In genomic region chr10:125866421-125867029, GRCh38 we compare ENCODE assay signal across 17 cellular contexts. TPM values are rescaled to one million over a fixed set of nuclear protein-coding genes. Genes with fewer than 3 reads are reported as not detected.
DNase-seq lines count a peak whose midpoint lies in the region; ATAC-seq, FAIRE-seq and TF ChIP-seq lines count a peak whose summit lies in the region.
"Had no signal": no experiment of that assay in that cellular context is flagged by ENCODE, and none has a peak within 500 bp of the region (broad histone marks: within the 10 kb centered on the region; RNA-seq: fewer than 3 reads in every experiment).

No MANE protein-coding gene starts in this region.

- H3K9me3 Mint-ChIP-seq in activated naive CD4-positive, alpha-beta T cell treated with anti-CD3 and anti-CD28 coated beads, Interleukin-2, amount 10 ng/mL, durations not matched to agents 7 days and 5 days = no peaks in the 10 kb centered on the region
- H3K9me3 Mint-ChIP-seq in type B pancreatic cell = no peaks in the 10 kb centered on the region
- H3K9me3 Mint-ChIP-seq: HFFc6 had no signal

- H3K36me3 Mint-ChIP-seq in activated naive CD4-positive, alpha-beta T cell treated with anti-CD3 and anti-CD28 coated beads, Interleukin-2, amount 10 ng/mL, durations not matched to agents 7 days and 5 days = no peaks in the 10 kb centered on the region
- peaks cover 16% of the 10 kb centered on the region for H3K36me3 Mint-ChIP-seq in type B pancreatic cell

- FAIRE-seq in urothelium cell line (lab: Jason Lieb, UNC) = no peak
- FAIRE-seq: H1 had no signal

- DNase-seq in activated naive CD4-positive, alpha-beta T cell treated with anti-CD3 and anti-CD28 coated beads, Interleukin-2, amount 10 ng/mL, durations not matched to agents 7 days and 5 days = no peak
- DNase-seq in activated naive CD4-positive, alpha-beta T cell treated with anti-CD3 and anti-CD28 coated beads, Interleukin-2, amount 50 U/mL, for 16 hours = no peak
- DNase-seq in epithelial cell of esophagus (ENCODE audit: low read depth) (peak; percentile 75), mucosa of descending colon (peak in 2 of 3 donors; percentile 49 to 64), type B pancreatic cell (ENCODE audit: extremely low spot score, unreplicated experiment) (no peak), A172 (ENCODE audit: low spot score) (no peak), foreskin fibroblast (no peak), urothelium cell line (ENCODE audit: low spot score) (no peak)
- DNase-seq: DMS79 treated with DMSO at 0.1 percent for 48 hours, HFFc6, NCI-H1417, NCI-H187, NCI-H2107, NCI-H510A treated with DMSO at 0.1 percent for 48 hours, NCI-H774, OCI-M1 had no signal

- TF ChIP-seq CTCF in epithelial cell of esophagus (IDR thresholded peaks at IDR 0.05; ENCODE audit: insufficient read depth, low read depth, low read length, missing control alignments) (no peak), mucosa of descending colon (IDR thresholded peaks at IDR 0.05) (no peak), type B pancreatic cell (conservative IDR thresholded peaks at IDR 0.05) (no peak), foreskin fibroblast (IDR thresholded peaks at IDR 0.05; ENCODE audit: low read depth, low read length) (no peak)

- CTCF ChIA-PET in activated naive CD4-positive, alpha-beta T cell treated with anti-CD3 and anti-CD28 coated beads, Interleukin-2, amount 10 ng/mL, durations not matched to agents 7 days and 5 days (lab: Charles Lee) = interaction anchor here (1.5 kb wide), 1 partner anchor 10 kb away, joined by 3 read pairs; no protein-coding TSS in a partner anchor

- intact Hi-C loops in mucosa of descending colon (cut with DNase I, micrococcal nuclease) = no loop called here

- H3K27me3 Mint-ChIP-seq in activated naive CD4-positive, alpha-beta T cell treated with anti-CD3 and anti-CD28 coated beads, Interleukin-2, amount 10 ng/mL, durations not matched to agents 7 days and 5 days = no peaks in the 10 kb centered on the region
- H3K27me3 Mint-ChIP-seq in type B pancreatic cell = no peaks in the 10 kb centered on the region

- peak overlapping the region; percentile 49 for H3K27ac Mint-ChIP-seq in activated naive CD4-positive, alpha-beta T cell treated with anti-CD3 and anti-CD28 coated beads, Interleukin-2, amount 10 ng/mL, durations not matched to agents 7 days and 5 days
- H3K27ac Mint-ChIP-seq in type B pancreatic cell = peak overlapping the region; percentile 16
- H3K27ac Mint-ChIP-seq: HFFc6 had no signal

- peak; percentile 96 for ATAC-seq in mucosa of descending colon

- H3K4me3 ChIP-seq in epithelial cell of esophagus (ENCODE audit: low read length) (no peak overlapping the region), mucosa of descending colon (no peak overlapping the region), foreskin fibroblast (ENCODE audit: low read depth in 1 of 2, low read length in 2 of 2) (no peak overlapping the region)

- H3K4me3 Mint-ChIP-seq in activated naive CD4-positive, alpha-beta T cell treated with anti-CD3 and anti-CD28 coated beads, Interleukin-2, amount 10 ng/mL, durations not matched to agents 7 days and 5 days = no peak overlapping the region
- no peak overlapping the region for H3K4me3 Mint-ChIP-seq in type B pancreatic cell
- H3K4me3 Mint-ChIP-seq: HFFc6 had no signal

- H3K4me1 Mint-ChIP-seq in activated naive CD4-positive, alpha-beta T cell treated with anti-CD3 and anti-CD28 coated beads, Interleukin-2, amount 10 ng/mL, durations not matched to agents 7 days and 5 days = no peaks in the 10 kb centered on the region
- H3K4me1 Mint-ChIP-seq in type B pancreatic cell (ENCODE audit: unreplicated experiment) = peaks cover 5% of the 10 kb centered on the region

- H3K9me3 ChIP-seq in mucosa of descending colon = no peaks in the 10 kb centered on the region

- H3K4me1 ChIP-seq in mucosa of descending colon (ENCODE audit: low read depth) = no peaks in the 10 kb centered on the region

- no peaks in the 10 kb centered on the region for H3K36me3 ChIP-seq in mucosa of descending colon (ENCODE audit: low read depth)

RNA-seq across cellular contexts. Expression of gene DHX32, which starts 14.6 kb away (rescaled TPM):
- total RNA-seq in mucosa of descending colon (10 to 100 TPM; 51.5 to 91.3 (median 66.5) TPM), type B pancreatic cell (ENCODE audit: low replicate concordance) (33.2 and 46.4 TPM in 2 replicates)
- 39.5 and 40.1 TPM in 2 replicates for total RNA-seq in A172 (2014; rRNA removed; shearing (Covaris generic))

RNA-seq across cellular contexts. Expression of gene FANK1, which starts 29.8 kb away (rescaled TPM):
- total RNA-seq in mucosa of descending colon (10 to 100 TPM in 1 of 3 donors, 1 to 10 TPM in 2; 4.2 to 10.3 (median 7.4) TPM), type B pancreatic cell (ENCODE audit: low replicate concordance) (9.5 and 11.8 TPM in 2 replicates)
- total RNA-seq in A172 (2014; rRNA removed; shearing (Covaris generic)) = 4.9 and 8.2 TPM in 2 replicates
- total RNA-seq: H1 had no signal

RNA-seq across cellular contexts. Expression of gene BCCIP, which starts 43.2 kb away (rescaled TPM):
- total RNA-seq in mucosa of descending colon = 10 to 100 TPM; 30.7 to 48.2 (median 41.1) TPM
- total RNA-seq in type B pancreatic cell (ENCODE audit: low replicate concordance) = 55.9 and 81.5 TPM in 2 replicates
- 61.7 and 67.1 TPM in 2 replicates for total RNA-seq in A172 (2014; rRNA removed; shearing (Covaris generic))

RNA-seq across cellular contexts. Expression of gene UROS, which starts 43.5 kb away (rescaled TPM):
- total RNA-seq in mucosa of descending colon (10 to 100 TPM; 23.9 to 30.9 (median 27.5) TPM), type B pancreatic cell (ENCODE audit: low replicate concordance) (42.0 and 52.5 TPM in 2 replicates)
- 98.4 and 101 TPM in 2 replicates for total RNA-seq in A172 (2014; rRNA removed; shearing (Covaris generic))

Comparison
In these comparisons a context has a peak if more than half of its experiments do, and no peak if none do; other contexts are left out.
1. DNase-seq: peak in epithelial cell of esophagus (single experiment) and mucosa of descending colon (2 of 3); none in activated naive CD4-positive, alpha-beta T cell treated with anti-CD3 and anti-CD28 coated beads, Interleukin-2, amount 10 ng/mL, durations not matched to agents 7 days and 5 days (single experiment), activated naive CD4-positive, alpha-beta T cell treated with anti-CD3 and anti-CD28 coated beads, Interleukin-2, amount 50 U/mL, for 16 hours (single experiment), type B pancreatic cell (single experiment), A172 (single experiment), foreskin fibroblast (0 of 2) and urothelium cell line (single experiment).